8 cellular contexts compared by ENCODE assay signal in genomic region chr2:55420901-55421300, GRCh38. TPM values are rescaled to one million over a fixed set of nuclear protein-coding genes. Genes with fewer than 3 reads are reported as not detected.
DNase-seq lines count a peak whose midpoint lies in the region; ATAC-seq and TF ChIP-seq lines count a peak whose summit lies in the region.

No MANE protein-coding gene starts in this region.

- peaks cover 42% of the 10 kb centered on the region for H3K4me1 Mint-ChIP-seq in Calu3 (ENCODE audit: low read depth, unreplicated experiment)
- peaks cover 18 to 38% (median 26%) of the 10 kb centered on the region in 3 donors for H3K4me1 Mint-ChIP-seq in IgD-negative memory B cell
- H3K4me1 Mint-ChIP-seq in activated naive CD8-positive, alpha-beta T cell treated with anti-CD3 and anti-CD28 coated beads, Interleukin-2, amount 50 U/mL, for 24 hours: peaks cover 32% of the 10 kb centered on the region
- H3K4me1 Mint-ChIP-seq in neural crest cell: peaks cover 28% of the 10 kb centered on the region

- H3K27ac Mint-ChIP-seq in Calu3 (ENCODE audit: unreplicated experiment) (no peak overlapping the region), IgD-negative memory B cell (no peak overlapping the region), neural crest cell (ENCODE audit: unreplicated experiment) (no peak overlapping the region)
- H3K27ac Mint-ChIP-seq in activated naive CD8-positive, alpha-beta T cell treated with anti-CD3 and anti-CD28 coated beads, Interleukin-2, amount 50 U/mL, for 24 hours: no peak overlapping the region

- no peak for ATAC-seq in activated naive CD8-positive, alpha-beta T cell treated with anti-CD3 and anti-CD28 coated beads, Interleukin-2, amount 50 U/mL, for 24 hours
- ATAC-seq in HG03045 (IDR thresholded peaks at IDR 0.05; ENCODE audit: unreplicated experiment): no peak

- DNase-seq in Calu3 (no peak), neural crest cell (ENCODE audit: low read depth, low spot score) (no peak), DMS53 (lab: John Stamatoyannopoulos, UW) (no peak), AG08396 (ENCODE audit: low spot score) (no peak), SW480 (ENCODE audit: low spot score) (no peak)
- no peak for DNase-seq in activated naive CD8-positive, alpha-beta T cell treated with anti-CD3 and anti-CD28 coated beads, Interleukin-2, amount 50 U/mL, for 24 hours

- H3K36me3 Mint-ChIP-seq in Calu3 (ENCODE audit: insufficient read depth, unreplicated experiment): peaks cover 41% of the 10 kb centered on the region
- no peaks in the 10 kb centered on the region for H3K36me3 Mint-ChIP-seq in IgD-negative memory B cell
- H3K36me3 Mint-ChIP-seq in activated naive CD8-positive, alpha-beta T cell treated with anti-CD3 and anti-CD28 coated beads, Interleukin-2, amount 50 U/mL, for 24 hours (ENCODE audit: low read depth): no peaks in the 10 kb centered on the region
- H3K36me3 Mint-ChIP-seq in neural crest cell (ENCODE audit: low read depth): no peaks in the 10 kb centered on the region

- intact Hi-C loops in Calu3 (cut with micrococcal nuclease; ENCODE audit: unreplicated experiment): no loop called here

- H3K4me3 Mint-ChIP-seq in Calu3 (ENCODE audit: low read depth, unreplicated experiment): peak overlapping the region; percentile 96
- H3K4me3 Mint-ChIP-seq in IgD-negative memory B cell: peak overlapping the region; percentile 63 to 98 (median 87)
- H3K4me3 Mint-ChIP-seq in activated naive CD8-positive, alpha-beta T cell treated with anti-CD3 and anti-CD28 coated beads, Interleukin-2, amount 50 U/mL, for 24 hours: peak overlapping the region; percentile 80
- H3K4me3 Mint-ChIP-seq in neural crest cell: peak overlapping the region; percentile 74

- TF ChIP-seq CTCF in Calu3 (IDR thresholded peaks at IDR 0.05; ENCODE audit: unreplicated experiment) (no peak), neural crest cell (conservative IDR thresholded peaks at IDR 0.05) (no peak)

- no TSS peak for BruUV-seq in Calu3 (replicated peaks; lab: Mats Ljungman, UMichigan)

- H3K9me3 Mint-ChIP-seq in Calu3 (ENCODE audit: low read depth, unreplicated experiment) (no peaks in the 10 kb centered on the region), IgD-negative memory B cell (no peaks in the 10 kb centered on the region), neural crest cell (no peaks in the 10 kb centered on the region)
- H3K9me3 Mint-ChIP-seq in activated naive CD8-positive, alpha-beta T cell treated with anti-CD3 and anti-CD28 coated beads, Interleukin-2, amount 50 U/mL, for 24 hours: no peaks in the 10 kb centered on the region

- CTCF ChIA-PET in Calu3 (lab: Charles Lee): interaction anchor here (0.6 kb wide), 1 partner anchor 20 kb away, joined by 3 read pairs; no protein-coding TSS in a partner anchor

- no peaks in the 10 kb centered on the region for H3K27me3 Mint-ChIP-seq in Calu3 (ENCODE audit: unreplicated experiment)
- peaks cover 8% of the 10 kb centered on the region for H3K27me3 Mint-ChIP-seq in IgD-negative memory B cell
- peaks cover 8% of the 10 kb centered on the region for H3K27me3 Mint-ChIP-seq in activated naive CD8-positive, alpha-beta T cell treated with anti-CD3 and anti-CD28 coated beads, Interleukin-2, amount 50 U/mL, for 24 hours
- H3K27me3 Mint-ChIP-seq in neural crest cell (ENCODE audit: low read depth): no peaks in the 10 kb centered on the region

RNA-seq across cellular contexts. Expression of gene CCDC88A, which starts 1.2 kb away (rescaled TPM):
- total RNA-seq in Calu3 (2022): 45.5 and 49.7 TPM in 2 replicates
- polyA plus RNA-seq in IgD-negative memory B cell: 4.8 TPM
- 123 and 129 TPM in 2 replicates for total RNA-seq in neural crest cell
